Comparison of ENCODE assay signal across 8 cellular contexts in the genomic region with DNA sequence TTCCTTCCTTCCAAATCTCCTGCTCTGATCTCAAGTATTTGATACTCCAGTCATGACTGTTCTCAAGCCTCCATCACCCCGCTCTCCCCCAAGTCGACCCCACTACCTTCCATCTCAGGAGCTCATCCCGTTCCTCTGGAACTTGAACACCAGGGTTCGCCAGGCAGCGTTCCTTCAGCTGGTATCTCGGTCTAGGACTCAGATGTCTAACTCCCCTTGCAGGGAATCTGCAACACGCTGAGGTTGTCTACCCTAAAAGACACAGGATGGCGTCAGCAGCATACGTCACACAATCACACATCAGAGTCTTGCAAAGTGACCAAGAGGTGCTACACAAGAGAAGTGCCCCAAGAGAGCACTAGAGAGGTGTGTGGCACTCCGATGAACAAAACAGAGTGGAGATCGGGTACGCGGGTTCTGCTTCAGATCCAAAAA. TPM values are rescaled to one million over a fixed set of nuclear protein-coding genes. Genes with fewer than 3 reads are reported as not detected.
DNase-seq lines count a peak whose midpoint lies in the region; ATAC-seq and TF ChIP-seq lines count a peak whose summit lies in the region.

No MANE protein-coding gene starts in this region.

- H3K27me3 Mint-ChIP-seq in activated CD4-positive, alpha-beta memory T cell treated with anti-CD3 and anti-CD28 coated beads, Interleukin-2, amount 10 ng/mL, durations not matched to agents 7 days and 5 days: peaks cover 4% of the 10 kb centered on the region
- peaks cover 2% of the 10 kb centered on the region for H3K27me3 Mint-ChIP-seq in endothelial cell (ENCODE audit: unreplicated experiment)

- POLR2A ChIA-PET in activated CD4-positive, alpha-beta memory T cell treated with anti-CD3 and anti-CD28 coated beads, Interleukin-2, amount 10 ng/mL, durations not matched to agents 7 days and 5 days (lab: Charles Lee): interaction anchor here (0.6 to 2.9 kb wide), 20 partner anchors 9 to 421 kb away, joined by 3 to 17 read pairs (median 4); a partner anchor contains a TSS

- CTCF ChIA-PET in activated CD4-positive, alpha-beta memory T cell treated with anti-CD3 and anti-CD28 coated beads, Interleukin-2, amount 10 ng/mL, durations not matched to agents 7 days and 5 days (lab: Charles Lee): interaction anchor here (0.6 to 1.8 kb wide), 5 partner anchors 23 to 344 kb away, joined by 3 to 7 read pairs (median 5); a partner anchor contains a TSS

- peak; percentile 43 for ATAC-seq in GM18909 (IDR thresholded peaks at IDR 0.05; ENCODE audit: poor library complexity, unreplicated experiment)
- ATAC-seq in HG03196 (IDR thresholded peaks at IDR 0.05; ENCODE audit: unreplicated experiment): peak; percentile 35

- H3K9me3 Mint-ChIP-seq in activated CD4-positive, alpha-beta memory T cell treated with anti-CD3 and anti-CD28 coated beads, Interleukin-2, amount 10 ng/mL, durations not matched to agents 7 days and 5 days: peaks cover 17% of the 10 kb centered on the region
- H3K9me3 Mint-ChIP-seq in endothelial cell (ENCODE audit: unreplicated experiment): no peaks in the 10 kb centered on the region

- TF ChIP-seq CTCF in endothelial cell (IDR thresholded peaks at IDR 0.05; ENCODE audit: unreplicated experiment): no peak

- DNase-seq in Ammon's horn (ENCODE audit: low spot score) (peak; percentile 64), NCI-H748 (lab: John Stamatoyannopoulos, UW; ENCODE audit: unreplicated experiment) (peak; percentile 94), endothelial cell (ENCODE audit: low spot score) (peak; percentile 48), mucosa of gallbladder (ENCODE audit: low spot score) (peak; percentile 56)
- DNase-seq in activated CD4-positive, alpha-beta memory T cell treated with anti-CD3 and anti-CD28 coated beads, Interleukin-2, amount 10 ng/mL, durations not matched to agents 7 days and 5 days: peak; percentile 79
- DNase-seq in stimulated activated CD8-positive, alpha-beta memory T cell treated with anti-CD3 and anti-CD28 coated beads, Interleukin-4, amount 100 ng/mL, for 4 hours (ENCODE audit: low read depth in 2 of 2, low spot score in 1 of 2): peak; percentile 39 to 43

- peaks cover 56% of the 10 kb centered on the region for H3K4me1 Mint-ChIP-seq in activated CD4-positive, alpha-beta memory T cell treated with anti-CD3 and anti-CD28 coated beads, Interleukin-2, amount 10 ng/mL, durations not matched to agents 7 days and 5 days
- H3K4me1 Mint-ChIP-seq in endothelial cell (ENCODE audit: unreplicated experiment): peaks cover 21% of the 10 kb centered on the region

- peak overlapping the region; percentile 85 for H3K4me3 Mint-ChIP-seq in activated CD4-positive, alpha-beta memory T cell treated with anti-CD3 and anti-CD28 coated beads, Interleukin-2, amount 10 ng/mL, durations not matched to agents 7 days and 5 days
- H3K4me3 Mint-ChIP-seq in endothelial cell (ENCODE audit: unreplicated experiment): peak overlapping the region; percentile 93

- peak overlapping the region; percentile 93 for H3K27ac Mint-ChIP-seq in activated CD4-positive, alpha-beta memory T cell treated with anti-CD3 and anti-CD28 coated beads, Interleukin-2, amount 10 ng/mL, durations not matched to agents 7 days and 5 days
- peak overlapping the region; percentile 98 for H3K27ac Mint-ChIP-seq in endothelial cell (ENCODE audit: unreplicated experiment)

- H3K36me3 Mint-ChIP-seq in activated CD4-positive, alpha-beta memory T cell treated with anti-CD3 and anti-CD28 coated beads, Interleukin-2, amount 10 ng/mL, durations not matched to agents 7 days and 5 days (ENCODE audit: low read depth): peaks cover 54% of the 10 kb centered on the region
- peaks cover 23% of the 10 kb centered on the region for H3K36me3 Mint-ChIP-seq in endothelial cell (ENCODE audit: low read depth, unreplicated experiment)

RNA-seq across cellular contexts. Expression of a gene that starts 0.7 kb away (rescaled TPM):
- 10 to 100 TPM; 16.2 to 16.3 TPM for total RNA-seq in activated CD4-positive, alpha-beta memory T cell treated with anti-CD3 and anti-CD28 coated beads, Interleukin-2, amount 10 ng/mL, durations not matched to agents 7 days and 5 days
- total RNA-seq in endothelial cell (ENCODE audit: unreplicated experiment) (12.6 TPM), mucosa of gallbladder (6.4 TPM)

Comparison
In these comparisons a context has a peak if more than half of its experiments do, and no peak if none do; other contexts are left out.
1. Peak in every context shown above with its lines: DNase-seq and ATAC-seq.
2. DNase-seq: peak in every context shown above with its lines; median percentile 94 in NCI-H748; 79 in activated CD4-positive, alpha-beta memory T cell treated with anti-CD3 and anti-CD28 coated beads, Interleukin-2, amount 10 ng/mL, durations not matched to agents 7 days and 5 days; 64 in Ammon's horn; 56 in mucosa of gallbladder; 48 in endothelial cell; 41 in stimulated activated CD8-positive, alpha-beta memory T cell treated with anti-CD3 and anti-CD28 coated beads, Interleukin-4, amount 100 ng/mL, for 4 hours.